ENCODE assay signal across 14 cellular contexts in the genomic region with DNA sequence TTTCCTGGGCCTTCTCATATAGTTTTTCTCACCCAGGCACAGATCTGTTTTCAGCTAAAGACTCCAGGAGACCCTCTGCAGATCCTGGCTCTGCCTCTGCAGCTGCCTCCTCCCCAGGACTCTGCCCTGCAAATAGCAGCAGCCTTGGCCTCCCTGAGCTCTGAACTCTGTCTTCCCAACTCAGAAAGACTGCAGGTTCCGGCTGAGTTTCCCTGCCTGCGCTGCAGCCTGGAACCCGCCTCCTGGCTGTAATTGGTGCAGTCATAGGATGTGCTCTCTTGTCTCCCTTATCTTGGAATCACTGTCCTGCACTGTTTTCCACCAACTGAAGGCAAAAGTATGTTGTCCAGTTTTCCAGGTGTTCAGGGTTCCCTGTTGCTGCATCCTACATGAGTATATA. TPM values are rescaled to one million over a fixed set of nuclear protein-coding genes. Genes with fewer than 3 reads are reported as not detected.
DNase-seq lines count a peak whose midpoint lies in the region; FAIRE-seq and TF ChIP-seq lines count a peak whose summit lies in the region.
"Had no signal": no experiment of that assay in that cellular context is flagged by ENCODE, and none has a peak within 500 bp of the region (broad histone marks: within the 10 kb centered on the region; RNA-seq: fewer than 3 reads in every experiment).

No MANE protein-coding gene starts in this region.

- H3K27ac ChIP-seq in H9 (ENCODE audit: insufficient read length, low read depth, low read length) (no peak overlapping the region), H1 (ENCODE audit: low read depth, low read length) (no peak overlapping the region), spleen (no peak overlapping the region), coronary artery (no peak overlapping the region)
- H3K27ac ChIP-seq: BLaER1, HL-60, SJSA1 had no signal

- H3K14ac ChIP-seq in H9 (ENCODE audit: insufficient read depth, low read length) (no peak overlapping the region; the same call in 1 of the 2 replicates), H1 (ENCODE audit: insufficient read length) (no peak overlapping the region)

- H2AK5ac ChIP-seq in H9 (ENCODE audit: insufficient read length, low read length) (no peak overlapping the region), H1 (ENCODE audit: low read depth, low read length) (no peak overlapping the region)

- H2BK120ac ChIP-seq in H9 (ENCODE audit: low read depth, low read length, poor library complexity, severe bottlenecking) (no peak overlapping the region), H1 (replicated peaks; ENCODE audit: low read depth, low read length) (no peak overlapping the region)

- H3K27me3 Mint-ChIP-seq in H9 (ENCODE audit: low read depth) = no peaks in the 10 kb centered on the region

- no peak overlapping the region for H3K4me3 Mint-ChIP-seq in H9

- H4K91ac ChIP-seq in H9 (ENCODE audit: insufficient read length, low read depth, low read length) = no peak overlapping the region
- no peak overlapping the region for H4K91ac ChIP-seq in H1 (replicated peaks; ENCODE audit: insufficient read length, low read length)

- H2BK20ac ChIP-seq in H9 (ENCODE audit: low read depth, low read length, poor library complexity, severe bottlenecking) = no peak overlapping the region
- H2BK20ac ChIP-seq in H1 (ENCODE audit: low read length) = no peak overlapping the region

- TF ChIP-seq POLR2A in H1 (IDR thresholded peaks at IDR 0.05; ENCODE audit: control extremely low read depth in 1 of 2, low read depth in 2 of 2, low read length in 2 of 2) = no peak
- no peak for TF ChIP-seq POLR2A in spleen (IDR thresholded peaks at IDR 0.05)

- no peak overlapping the region for H3K4ac ChIP-seq in H9 (ENCODE audit: low read depth, low read length)
- no peak overlapping the region for H3K4ac ChIP-seq in H1 (replicated peaks; ENCODE audit: insufficient read length, low read depth, low read length)

- H2BK15ac ChIP-seq in H9 (ENCODE audit: low read depth, low read length) (no peak overlapping the region), H1 (ENCODE audit: low read length) (no peak overlapping the region)

- H2BK5ac ChIP-seq in H9 (ENCODE audit: insufficient read length, low read length) (no peak overlapping the region), H1 (ENCODE audit: low read depth, low read length) (no peak overlapping the region)

- H3K4me1 Mint-ChIP-seq in H9 = peaks cover 49 to 52% of the 10 kb centered on the region in 2 experiments

- H3K4me1 ChIP-seq in H9 (ENCODE audit: insufficient read depth, low read length) = peaks cover 5% of the 10 kb centered on the region
- H3K4me1 ChIP-seq in H1 (replicated peaks in 1 of 4; ENCODE audit: control insufficient read depth in 3 of 4, insufficient read depth in 4 of 4, low read length in 3 of 4) = peaks cover 8 to 24% (median 15%) of the 10 kb centered on the region in 4 experiments
- peaks cover 0 to 17% (median 14%) of the 10 kb centered on the region in 6 donors for H3K4me1 ChIP-seq in spleen
- H3K4me1 ChIP-seq: SJSA1 had no signal

- no peak for TF ChIP-seq RAD21 in H1 (IDR thresholded peaks at IDR 0.05 in 1 of 2, conservative IDR thresholded peaks at IDR 0.05 in 1 of 2; ENCODE audit: low read depth in 2 of 2, low read length in 2 of 2)

- H3K23me2 ChIP-seq in H9 (ENCODE audit: insufficient read length, low read depth, low read length, poor library complexity, severe bottlenecking) (peaks cover 4% of the 10 kb centered on the region), H1 (ENCODE audit: low read depth, low read length) (no peaks in the 10 kb centered on the region)

- H3K56ac ChIP-seq in H9 (ENCODE audit: insufficient read length, low read depth, low read length) (no peak overlapping the region), H1 (replicated peaks; ENCODE audit: insufficient read length, low read depth, low read length) (no peak overlapping the region)

- CTCF ChIA-PET in H1 (lab: Charles Lee; ENCODE audit: partially characterized antibody) = interaction anchor here (0.6 to 2.4 kb wide), 6 partner anchors 9 to 36 kb away, joined by 3 to 10 read pairs (median 4); no protein-coding TSS in a partner anchor

- H3K9me3 Mint-ChIP-seq in H9 = peaks cover 3 to 9% of the 10 kb centered on the region in 2 experiments; a peak in 4 of 5 replicates

- H3K79me2 ChIP-seq in H9 (ENCODE audit: insufficient read depth, low read length) (no peaks in the 10 kb centered on the region), H1 (ENCODE audit: control insufficient read depth in 1 of 2, insufficient read depth in 2 of 2, low read length in 2 of 2) (no peaks in the 10 kb centered on the region)

- peak overlapping the region; percentile 33 to 86 (median 68); a peak in 3 of 7 replicates for H3K27ac Mint-ChIP-seq in H9

- TF ChIP-seq CTCF in H9 (conservative IDR thresholded peaks at IDR 0.05) (no peak), H1 (IDR thresholded peaks at IDR 0.05; ENCODE audit: control extremely low read depth in 1 of 3, insufficient read depth in 1 of 3, low read depth in 1 of 3, low read length in 3 of 3) (no peak), spleen (IDR thresholded peaks at IDR 0.05 in 8 of 11, conservative IDR thresholded peaks at IDR 0.05 in 3 of 11) (no peak), coronary artery (IDR thresholded peaks at IDR 0.05) (no peak)

- H3K9me3 ChIP-seq in H9 (ENCODE audit: control insufficient read depth, low read depth, low read length) (no peaks in the 10 kb centered on the region), H1 (ENCODE audit: insufficient read depth in 2 of 2, low read depth in 1 of 2, low read length in 1 of 2) (no peaks in the 10 kb centered on the region), spleen (no peaks in the 10 kb centered on the region)
- H3K9me3 ChIP-seq: BLaER1, SJSA1 had no signal

- no peak overlapping the region for H2BK12ac ChIP-seq in H9 (ENCODE audit: insufficient read length, low read depth, low read length)
- H2BK12ac ChIP-seq in H1 (ENCODE audit: low read depth, low read length) = no peak overlapping the region

- H3K9ac ChIP-seq in H9 (ENCODE audit: extremely low read depth, insufficient read length, low read length) = no peak overlapping the region
- H3K9ac ChIP-seq in H1 (replicated peaks in 1 of 4; ENCODE audit: extremely low read depth in 1 of 4, low read depth in 3 of 4, low read length in 3 of 4) = no peak overlapping the region
- H3K9ac ChIP-seq: BLaER1 had no signal

- FAIRE-seq in H1 (lab: Jason Lieb, UNC) = no peak
- FAIRE-seq: K562 had no signal

- no peak overlapping the region for H3T11ph ChIP-seq in H9 (ENCODE audit: low read length)

- H3K27me3 ChIP-seq in H9 (ENCODE audit: insufficient read depth, low read length) (no peaks in the 10 kb centered on the region), H1 (replicated peaks in 1 of 4; ENCODE audit: control insufficient read depth in 3 of 4, extremely low read depth in 1 of 4, insufficient read depth in 3 of 4, low read length in 3 of 4) (no peaks in the 10 kb centered on the region), spleen (replicated peaks in 1 of 7) (no peaks in the 10 kb centered on the region)
- H3K27me3 ChIP-seq: BLaER1, SJSA1 had no signal

- H3K4me3 ChIP-seq in H1 (ENCODE audit: extremely low read depth in 1 of 4, insufficient read depth in 2 of 4, low read depth in 3 of 4, low read length in 4 of 4) (no peak overlapping the region), spleen (no peak overlapping the region), coronary artery (no peak overlapping the region)
- H3K4me3 ChIP-seq: BLaER1, K562, SJSA1 had no signal

- H4K5ac ChIP-seq in H9 (ENCODE audit: insufficient read length, low read depth, low read length) = no peak overlapping the region
- H4K5ac ChIP-seq in H1 (ENCODE audit: insufficient read length, low read depth, low read length) = no peak overlapping the region

- intact Hi-C loops in spleen (cut with DNase I; ENCODE audit: low total_unique reads) = no loop called here

- H3K79me1 ChIP-seq in H9 (ENCODE audit: insufficient read depth, low read depth, low read length, poor library complexity, severe bottlenecking) = no peaks in the 10 kb centered on the region
- peaks cover 2% of the 10 kb centered on the region for H3K79me1 ChIP-seq in H1 (ENCODE audit: low read depth, low read length)

- H3K23ac ChIP-seq in H9 (ENCODE audit: insufficient read length, low read depth, low read length) (no peak overlapping the region), H1 (ENCODE audit: insufficient read length) (no peak overlapping the region)

- TF ChIP-seq EP300 in H1 (IDR thresholded peaks at IDR 0.05; ENCODE audit: borderline replicate concordance in 1 of 2, low read depth in 2 of 2, low read length in 2 of 2) = no peak

- peaks cover 0 to 10% (median 5%) of the 10 kb centered on the region in 3 experiments for H3K36me3 Mint-ChIP-seq in H9 (ENCODE audit: insufficient read depth in 1 of 3, low read depth in 3 of 3)

- H4K8ac ChIP-seq in H9 (replicated peaks; ENCODE audit: insufficient read length, low read depth, low read length) = no peak overlapping the region
- H4K8ac ChIP-seq in H1 (ENCODE audit: extremely low read depth, insufficient read depth, low read length) = no peak overlapping the region

- WGBS in H9 (ENCODE audit: extremely low coverage, insufficient read length, low lambda C conversion rate) = no CpG with 5 or more reads among the region's 3 CpGs
- WGBS in H1 (ENCODE audit: extremely low coverage in 1 of 2, insufficient coverage in 1 of 2, insufficient read length in 1 of 2, insufficient replicate concordance in 2 of 2, low coverage in 1 of 2, low lambda C conversion rate in 2 of 2, missing lambda C conversion rate in 1 of 2), 2 experiments = 84% methylated on average over 3 of the region's 3 CpGs; no CpG with 5 or more reads in 1 of the 2 experiments
- 85 to 90% (median 88%) methylated on average over 3 of the region's 3 CpGs for WGBS in spleen, 5 donors

- DNase-seq in H9 (no peak), H1 (ENCODE audit: low read depth in 1 of 2, low spot score in 2 of 2) (peak in 1 of 2 experiments; percentile 39), mesenteric fat pad (ENCODE audit: low spot score) (peak; percentile 45), spleen (peak; percentile 23), NCI-H446 treated with DMSO at 0.1 percent for 48 hours (lab: John Stamatoyannopoulos, UW) (no peak), coronary artery (ENCODE audit: low spot score) (no peak), NCI-H146 (lab: John Stamatoyannopoulos, UW) (no peak)
- DNase-seq: NCI-H2107, NCI-H748 treated with DMSO at 0.1 percent for 48 hours, PC-3 had no signal

- POLR2A ChIA-PET in H1 (lab: Charles Lee; ENCODE audit: partially characterized antibody) = interaction anchor here (0.9 to 2.4 kb wide), 5 partner anchors 9 to 99 kb away, joined by 3 to 10 read pairs (median 4); a partner anchor contains a TSS

- H3K4me2 ChIP-seq in H9 (ENCODE audit: insufficient read depth, insufficient read length, low read length) = no peak overlapping the region
- H3K4me2 ChIP-seq in H1 (ENCODE audit: insufficient read depth in 1 of 2, low read depth in 2 of 2, low read length in 2 of 2) = no peak overlapping the region
- H3K4me2 ChIP-seq: BLaER1 had no signal

- H2AFZ ChIP-seq in H9 (ENCODE audit: low read length) (no peak overlapping the region), H1 (ENCODE audit: low read length) (no peak overlapping the region)

- no peaks in the 10 kb centered on the region for H3K36me3 ChIP-seq in H1 (ENCODE audit: control insufficient read depth in 2 of 4, insufficient read depth in 4 of 4, low read length in 3 of 4)
- peaks cover 0 to 53% (median 27%) of the 10 kb centered on the region in 6 donors for H3K36me3 ChIP-seq in spleen

- H4K20me1 ChIP-seq in H9 (ENCODE audit: control insufficient read depth, insufficient read depth, insufficient read length) = no peaks in the 10 kb centered on the region
- no peaks in the 10 kb centered on the region for H4K20me1 ChIP-seq in H1 (replicated peaks in 1 of 2; ENCODE audit: control insufficient read depth in 1 of 2, insufficient read depth in 2 of 2, low read length in 2 of 2)

- H3K18ac ChIP-seq in H9 (ENCODE audit: insufficient read length, low read depth, low read length) = no peak overlapping the region
- peak overlapping the region; percentile 42; the same call in 1 of the 2 replicates for H3K18ac ChIP-seq in H1 (ENCODE audit: extremely low read depth, low read length)

RNA-seq across cellular contexts. Expression of a gene that starts 14.3 kb away (rescaled TPM):
- total RNA-seq in H9 (2021) (10.1 and 10.6 TPM in 2 replicates), mesenteric fat pad (4.3 TPM), spleen (10 to 100 TPM; 23.9 to 51.9 (median 26.7) TPM)
- total RNA-seq in H1 (2021; fragmentation: NEBNext Ultra II Directional; extraction: Animal tissue kit (Norgen Biotek cat#: 25700)) = 11.5 and 12.3 TPM in 2 replicates
- polyA plus RNA-seq in H1 (2011; rRNA removed) (16.7 and 27.7 TPM in 2 replicates), spleen (10 to 100 TPM in 1 of 3 donors, 1 to 10 TPM in 2; 6.1 to 16.9 (median 8.2) TPM)
- polyA plus RNA-seq in H1 (2011; cell fraction: cytosol; rRNA removed) = 19.0 TPM
- 50.5 TPM for polyA plus RNA-seq in H1 (2011; cell fraction: nucleus; rRNA removed)
- polyA plus RNA-seq in H1 (2012, experiment 1 of 2) = 9.8 to 17.2 TPM (median 14.9 TPM) in 4 replicates
- polyA plus RNA-seq in H1 (2012, experiment 2 of 2) = 5.1 TPM
- 6.9 TPM for polyA plus RNA-seq in H1 (2013, experiment 1 of 2)
- polyA plus RNA-seq in H1 (2013, experiment 2 of 2) = 7.2 TPM
- polyA minus RNA-seq in H1 (2011; rRNA and poly(A)+ RNA removed) = 30.4 and 45.3 TPM in 2 replicates
- 14.3 TPM for polyA minus RNA-seq in H1 (2011; cell fraction: cytosol; rRNA and poly(A)+ RNA removed)
- polyA minus RNA-seq in H1 (2011; cell fraction: nucleus; rRNA and poly(A)+ RNA removed) = 34.8 TPM

RNA-seq across cellular contexts. Expression of a gene that starts 28.8 kb away (rescaled TPM):
- total RNA-seq in H9 (2021) (9.9 and 10.0 TPM in 2 replicates), mesenteric fat pad (4.4 TPM), spleen (1 to 10 TPM; 5.9 to 8.8 (median 7.3) TPM)
- 10.9 and 11.4 TPM in 2 replicates for total RNA-seq in H1 (2021; fragmentation: NEBNext Ultra II Directional; extraction: Animal tissue kit (Norgen Biotek cat#: 25700))
- polyA plus RNA-seq in H1 (2011; rRNA removed) (4.4 and 6.1 TPM in 2 replicates), spleen (1 to 10 TPM; 1.8 to 4.0 (median 2.4) TPM)
- polyA plus RNA-seq in H1 (2011; cell fraction: cytosol; rRNA removed) = 3.9 TPM
- 13.0 TPM for polyA plus RNA-seq in H1 (2011; cell fraction: nucleus; rRNA removed)
- polyA plus RNA-seq in H1 (2012, experiment 1 of 2) = 6.0 to 7.5 TPM (median 6.9 TPM) in 4 replicates
- polyA plus RNA-seq in H1 (2012, experiment 2 of 2) = 3.7 TPM
- 7.0 TPM for polyA plus RNA-seq in H1 (2013, experiment 1 of 2)
- polyA plus RNA-seq in H1 (2013, experiment 2 of 2) = 6.7 TPM
- 6.8 and 7.2 TPM in 2 replicates for polyA minus RNA-seq in H1 (2011; rRNA and poly(A)+ RNA removed)
- polyA minus RNA-seq in H1 (2011; cell fraction: cytosol; rRNA and poly(A)+ RNA removed) = 9.0 TPM
- polyA minus RNA-seq in H1 (2011; cell fraction: nucleus; rRNA and poly(A)+ RNA removed) = 11.1 TPM

Comparison
In these comparisons a context has a peak if more than half of its experiments do, and no peak if none do; other contexts are left out.
1. DNase-seq: peak in mesenteric fat pad (single experiment) and spleen (single experiment); none in H9 (single experiment), NCI-H446 treated with DMSO at 0.1 percent for 48 hours (single experiment), coronary artery (single experiment) and NCI-H146 (single experiment).